17 cellular contexts compared by ENCODE assay signal in the genomic region with DNA sequence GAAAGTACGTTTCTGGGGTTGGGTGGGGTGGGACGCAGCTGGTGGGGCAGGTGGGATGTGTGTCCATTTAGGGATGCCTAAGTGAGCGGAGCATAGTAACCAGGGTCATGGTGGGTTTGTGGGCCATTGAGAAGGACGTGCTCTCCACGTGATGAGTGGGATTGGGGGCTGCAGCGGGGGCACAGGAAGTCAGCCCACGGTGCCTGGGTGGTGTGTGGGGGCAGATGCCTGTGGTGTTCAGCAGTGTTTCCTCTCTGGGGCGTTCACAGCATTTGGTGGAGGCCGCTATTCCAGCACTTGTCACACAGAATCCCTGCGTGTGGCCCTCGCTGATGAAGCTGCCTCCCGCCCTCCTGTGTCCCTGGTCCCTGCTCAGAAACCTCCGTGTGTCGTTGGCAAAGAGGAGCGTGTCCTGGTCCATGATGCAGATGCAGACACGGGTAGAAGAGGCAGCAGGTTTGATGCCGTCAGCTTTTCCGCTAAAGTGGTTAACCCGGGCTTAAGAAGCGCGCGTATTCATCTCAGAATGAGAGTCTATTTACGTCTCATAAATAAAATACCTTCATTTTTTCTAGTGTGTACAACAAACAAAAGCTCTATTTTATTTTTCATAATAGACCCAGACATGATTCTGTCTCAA.
DNase-seq lines count a peak whose midpoint lies in the region; ATAC-seq and TF ChIP-seq lines count a peak whose summit lies in the region.
"Had no signal": no experiment of that assay in that cellular context is flagged by ENCODE, and none has a peak within 500 bp of the region (broad histone marks: within the 10 kb centered on the region; RNA-seq: fewer than 3 reads in every experiment).

No MANE protein-coding gene starts in this region.

- H3K27ac ChIP-seq in OCI-LY1 (ENCODE audit: low read depth, low read length, poor library complexity, severe bottlenecking) = peak overlapping the region; percentile 94
- H3K27ac ChIP-seq in spleen = no peak overlapping the region
- H3K27ac ChIP-seq: A549 had no signal

- no peaks in the 10 kb centered on the region for H3K79me2 ChIP-seq in OCI-LY1 (ENCODE audit: insufficient read depth, low read length)

- TF ChIP-seq CTCF in OCI-LY1 (IDR thresholded peaks at IDR 0.05; ENCODE audit: low read length) (no peak), spleen (IDR thresholded peaks at IDR 0.05 in 8 of 11, conservative IDR thresholded peaks at IDR 0.05 in 3 of 11) (no peak)

- no peaks in the 10 kb centered on the region for H3K36me3 Mint-ChIP-seq in memory B cell
- H3K36me3 Mint-ChIP-seq: CD14-positive monocyte had no signal

- intact Hi-C loops in head of caudate nucleus (cut with DNase I) = no loop called here
- intact Hi-C loops in spleen (cut with DNase I; ENCODE audit: low total_unique reads) = no loop called here

- peak overlapping the region; percentile 47 for H3K4me2 ChIP-seq in OCI-LY1 (ENCODE audit: low read length)
- H3K4me2 ChIP-seq: A549 had no signal

- WGBS in spleen, 5 donors = 62 to 79% (median 71%) methylated on average over 22 to 23 of the region's 23 CpGs

- H3K27me3 ChIP-seq in OCI-LY1 (ENCODE audit: insufficient read depth, low read length) (no peaks in the 10 kb centered on the region), spleen (replicated peaks in 1 of 7) (peaks cover 0 to 30% (median 0%) of the 10 kb centered on the region in 7 donors)

- peaks cover 7% of the 10 kb centered on the region for H3K27me3 Mint-ChIP-seq in stimulated activated naive CD8-positive, alpha-beta T cell treated with anti-CD3 and anti-CD28 coated beads, Interleukin-15, amount 100 ng/mL, for 72 hours
- H3K27me3 Mint-ChIP-seq in memory B cell = no peaks in the 10 kb centered on the region

- H3K9me3 ChIP-seq in OCI-LY1 (ENCODE audit: low read length) (no peaks in the 10 kb centered on the region), spleen (no peaks in the 10 kb centered on the region)
- H3K9me3 ChIP-seq: A549 had no signal

- peak overlapping the region in 1 of 2 donors; percentile 43 for H3K27ac Mint-ChIP-seq in stimulated activated naive CD8-positive, alpha-beta T cell treated with anti-CD3 and anti-CD28 coated beads, Interleukin-15, amount 100 ng/mL, for 72 hours
- peak overlapping the region; percentile 42 for H3K27ac Mint-ChIP-seq in memory B cell
- H3K27ac Mint-ChIP-seq: CD14-positive monocyte had no signal

- H3K9ac ChIP-seq in OCI-LY1 (ENCODE audit: low read length) = peak overlapping the region; percentile 48

- H4K20me1 ChIP-seq in OCI-LY1 (ENCODE audit: insufficient read depth, low read length) = no peaks in the 10 kb centered on the region

- peak; percentile 72 for ATAC-seq in stimulated activated naive CD8-positive, alpha-beta T cell treated with anti-CD3 and anti-CD28 coated beads, Interleukin-15, amount 100 ng/mL, for 72 hours
- no peak for ATAC-seq in stimulated activated naive CD8-positive, alpha-beta T cell treated with anti-CD3 and anti-CD28 coated beads, Interleukin-15, Interleukin-2, amounts not matched to agents 100 U/mL and 50 U/mL, for 24 hours
- ATAC-seq in memory B cell (ENCODE audit: low read depth) = peak; percentile 5
- ATAC-seq: A549, Panc1 had no signal

- no peaks in the 10 kb centered on the region for H3K4me1 Mint-ChIP-seq in stimulated activated naive CD8-positive, alpha-beta T cell treated with anti-CD3 and anti-CD28 coated beads, Interleukin-15, amount 100 ng/mL, for 72 hours
- H3K4me1 Mint-ChIP-seq in memory B cell = peaks cover 29% of the 10 kb centered on the region
- H3K4me1 Mint-ChIP-seq: CD14-positive monocyte had no signal

- no peaks in the 10 kb centered on the region for H3K36me3 ChIP-seq in OCI-LY1 (ENCODE audit: insufficient read depth, low read length)
- no peaks in the 10 kb centered on the region for H3K36me3 ChIP-seq in spleen

- H3K9me2 ChIP-seq in OCI-LY1 (ENCODE audit: low read depth, low read length) = no peaks in the 10 kb centered on the region

- H3K9me3 Mint-ChIP-seq in stimulated activated naive CD8-positive, alpha-beta T cell treated with anti-CD3 and anti-CD28 coated beads, Interleukin-15, amount 100 ng/mL, for 72 hours = no peaks in the 10 kb centered on the region
- no peaks in the 10 kb centered on the region for H3K9me3 Mint-ChIP-seq in memory B cell

- peak overlapping the region; percentile 7 to 10 for H3K4me3 Mint-ChIP-seq in stimulated activated naive CD8-positive, alpha-beta T cell treated with anti-CD3 and anti-CD28 coated beads, Interleukin-15, amount 100 ng/mL, for 72 hours
- peak overlapping the region; percentile 65 for H3K4me3 Mint-ChIP-seq in memory B cell
- H3K4me3 Mint-ChIP-seq: CD14-positive monocyte had no signal

- TF ChIP-seq POLR2A in spleen (IDR thresholded peaks at IDR 0.05) = no peak

- H3F3A ChIP-seq in OCI-LY1 (ENCODE audit: insufficient read depth, low read length) = no peaks in the 10 kb centered on the region; the same call in 1 of the 2 replicates

- no peak overlapping the region for H3K4me3 ChIP-seq in OCI-LY1 (ENCODE audit: low read depth, low read length, poor library complexity, severe bottlenecking)
- H3K4me3 ChIP-seq in spleen = no peak overlapping the region
- H3K4me3 ChIP-seq: A549 had no signal

- peaks cover 56% of the 10 kb centered on the region for H3K4me1 ChIP-seq in OCI-LY1 (ENCODE audit: insufficient read depth, low read length, severe bottlenecking)
- H3K4me1 ChIP-seq in spleen = peaks cover 0 to 10% (median 0%) of the 10 kb centered on the region in 6 donors

- H2AFZ ChIP-seq in OCI-LY1 (ENCODE audit: low read length) = no peak overlapping the region

- DNase-seq in stimulated activated naive CD8-positive, alpha-beta T cell treated with anti-CD3 and anti-CD28 coated beads, Interleukin-15, amount 100 ng/mL, for 72 hours = peak in 1 of 2 donors; percentile 28
- no peak for DNase-seq in stimulated activated naive CD8-positive, alpha-beta T cell treated with anti-CD3 and anti-CD28 coated beads, Interleukin-15, Interleukin-2, amounts not matched to agents 100 U/mL and 50 U/mL, for 24 hours
- no peak for DNase-seq in memory B cell (ENCODE audit: low spot score in 2 of 2)
- DNase-seq in head of caudate nucleus = no peak
- DNase-seq in middle frontal gyrus (ENCODE audit: extremely low spot score, low spot score) = no peak
- DNase-seq in spleen = no peak
- DNase-seq in GM19240 (ENCODE audit: insufficient read length, low spot score) = no peak
- DNase-seq: COR-L47, EL, H7, IMR-90, NCI-H2171 treated with DMSO at 0.1 percent for 48 hours, NCI-H510A had no signal
